ENCODE assay signal across 8 cellular contexts in the genomic region with DNA sequence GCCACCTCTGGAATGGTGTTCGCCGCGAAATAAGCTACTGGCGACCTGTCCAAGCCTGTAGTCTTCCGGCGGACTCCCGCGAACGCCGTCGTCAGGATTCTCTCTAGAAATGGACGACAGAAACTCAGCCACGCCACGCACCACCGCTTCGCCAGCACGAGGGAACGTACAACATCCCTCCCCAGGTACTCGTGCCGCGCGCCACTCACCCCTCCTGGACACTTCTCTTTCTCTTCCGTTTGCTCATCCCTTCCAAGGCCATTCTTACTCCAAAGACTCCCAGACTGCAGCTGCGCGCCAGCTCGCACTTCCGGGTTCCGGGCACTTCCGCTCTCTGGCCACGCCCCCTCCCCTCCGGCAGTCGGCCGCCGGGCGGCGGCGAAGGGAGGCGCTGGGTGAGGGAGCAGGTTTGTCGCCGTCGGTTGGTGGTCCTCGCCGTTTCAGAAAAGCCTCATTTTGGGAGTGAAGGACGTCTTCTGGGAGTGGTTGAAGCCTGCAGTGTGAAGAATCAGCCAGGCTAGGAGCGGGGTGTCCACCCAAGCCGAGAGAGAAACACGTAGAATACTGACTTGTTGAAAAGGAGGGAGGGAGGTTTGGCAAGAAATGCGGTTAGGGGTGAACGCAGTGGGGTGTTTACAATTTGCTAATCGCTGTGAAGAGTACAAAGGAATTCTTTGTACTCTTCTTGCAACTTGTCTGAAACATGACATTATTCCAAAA. TPM values are rescaled to one million over a fixed set of nuclear protein-coding genes. Genes with fewer than 3 reads are reported as not detected.
A peak's percentile ranks its signal among the peaks of the same experiment; 100 is the strongest.
DNase-seq lines count a peak whose midpoint lies in the region; ATAC-seq and TF ChIP-seq lines count a peak whose summit lies in the region.

A gene with protein sequence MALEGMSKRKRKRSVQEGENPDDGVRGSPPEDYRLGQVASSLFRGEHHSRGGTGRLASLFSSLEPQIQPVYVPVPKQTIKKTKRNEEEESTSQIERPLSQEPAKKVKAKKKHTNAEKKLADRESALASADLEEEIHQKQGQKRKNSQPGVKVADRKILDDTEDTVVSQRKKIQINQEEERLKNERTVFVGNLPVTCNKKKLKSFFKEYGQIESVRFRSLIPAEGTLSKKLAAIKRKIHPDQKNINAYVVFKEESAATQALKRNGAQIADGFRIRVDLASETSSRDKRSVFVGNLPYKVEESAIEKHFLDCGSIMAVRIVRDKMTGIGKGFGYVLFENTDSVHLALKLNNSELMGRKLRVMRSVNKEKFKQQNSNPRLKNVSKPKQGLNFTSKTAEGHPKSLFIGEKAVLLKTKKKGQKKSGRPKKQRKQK (minus strand): TSS at position 286 of the 720 bp plus-strand sequence. CDS start 24 bp downstream, at position 262.

- TF ChIP-seq CTCF in GM13976 (IDR thresholded peaks at IDR 0.05; ENCODE audit: borderline replicate concordance, control extremely low read depth, extremely low read depth, insufficient read depth, missing control alignments), result no peak
- peak in 8 of 12 donors; percentile 13 to 42 (median 28) for TF ChIP-seq CTCF in heart left ventricle (IDR thresholded peaks at IDR 0.05)
- TF ChIP-seq CTCF in transverse colon (IDR thresholded peaks at IDR 0.05), result peak in 4 of 5 experiments; percentile 14 to 54 (median 35)

- H3K27me3 ChIP-seq in heart left ventricle, result no peaks in the 10 kb centered on the region
- H3K27me3 ChIP-seq in transverse colon, result no peaks in the 10 kb centered on the region

- no peak for TF ChIP-seq EP300 in transverse colon (IDR thresholded peaks at IDR 0.05; ENCODE audit: low read depth)

- H3K27ac ChIP-seq in adipose tissue (ENCODE audit: low read depth, low read length) (no peak within 1 kb of the TSS), heart left ventricle (peak within 1 kb of the TSS; percentile 60 to 92 (median 84)), transverse colon (peak within 1 kb of the TSS; percentile 91 to 96 (median 92))

- no peaks in the 10 kb centered on the region for H3K9me3 ChIP-seq in heart left ventricle
- no peaks in the 10 kb centered on the region for H3K9me3 ChIP-seq in transverse colon

- in situ Hi-C loops in GM13976 (cut with MboI; ENCODE audit: low sequenced_read_pairs, unreplicated experiment), result no loop called here
- in situ Hi-C loops in transverse colon (cut with MboI; ENCODE audit: low pct_ligation_motif_present in 1 of 4, low pct_unique_long_range_greater_than_20kb in 1 of 4, low sequenced_read_pairs in 3 of 4), result no loop called here

- H3K36me3 ChIP-seq in heart left ventricle, result peaks cover 0 to 42% (median 30%) of the 10 kb centered on the region in 9 donors
- H3K36me3 ChIP-seq in transverse colon, result no peaks in the 10 kb centered on the region

- intact Hi-C loops in heart left ventricle (cut with DNase I) (loop anchor here in 3 of 10 donors (2.0 to 5.0 kb wide), 3 partner anchors 32 to 166 kb away; a partner anchor contains a TSS), transverse colon (cut with DNase I; ENCODE audit: low total_unique reads) (no loop called here)

- H3K4me3 ChIP-seq in heart left ventricle (peak within 1 kb of the TSS; percentile 59 to 90 (median 72)), transverse colon (peak within 1 kb of the TSS; percentile 60 to 77 (median 66))

- H3K4me1 ChIP-seq in heart left ventricle (peaks cover 0 to 28% (median 16%) of the 10 kb centered on the region in 12 donors), transverse colon (peaks cover 8 to 50% (median 30%) of the 10 kb centered on the region in 4 donors)

- peak; percentile 90 to 98 for TF ChIP-seq POLR2A in heart left ventricle (IDR thresholded peaks at IDR 0.05)
- peak; percentile 99 for TF ChIP-seq POLR2A in transverse colon (IDR thresholded peaks at IDR 0.05)

- WGBS in adipose tissue, 3 donors, result 0 to 1% (median 0%) methylated on average over 50 of the region's 50 CpGs
- WGBS in heart left ventricle, 4 donors, result 0 to 1% (median 1%) methylated on average over 45 to 50 of the region's 50 CpGs
- 1% methylated on average over 50 of the region's 50 CpGs; no CpG with 5 or more reads in 1 of the 2 donors for WGBS in transverse colon (ENCODE audit: low coverage in 1 of 2), 2 donors

- peak; percentile 88 for ATAC-seq in HG02852 (IDR thresholded peaks at IDR 0.05; ENCODE audit: unreplicated experiment)
- ATAC-seq in heart left ventricle, result peak; percentile 98 to 99 (median 98)

- DNase-seq in GM13976 (ENCODE audit: low spot score), result peak; percentile 94
- DNase-seq in NCI-H146 (lab: John Stamatoyannopoulos, UW), result peak; percentile 93
- peak; percentile 88 to 93 (median 88) for DNase-seq in T-helper 1 cell
- peak; percentile 92 to 96 (median 93) for DNase-seq in heart left ventricle
- peak; percentile 92 for DNase-seq in pons (ENCODE audit: low spot score)
- peak; percentile 95 for DNase-seq in transverse colon

RNA-seq across cellular contexts. Expression of the gene that starts here (rescaled TPM):
- polyA plus RNA-seq in adipose tissue (10 to 100 TPM; 26.0 to 61.9 (median 46.0) TPM), heart left ventricle (10 to 100 TPM; 97.5 to 97.8 TPM)
- total RNA-seq in heart left ventricle (10 to 100 TPM; 34.2 to 75.1 (median 48.6) TPM), transverse colon (10 to 100 TPM; 13.1 to 56.7 (median 29.7) TPM)
